9 cellular contexts compared by ENCODE assay signal in the genomic region with DNA sequence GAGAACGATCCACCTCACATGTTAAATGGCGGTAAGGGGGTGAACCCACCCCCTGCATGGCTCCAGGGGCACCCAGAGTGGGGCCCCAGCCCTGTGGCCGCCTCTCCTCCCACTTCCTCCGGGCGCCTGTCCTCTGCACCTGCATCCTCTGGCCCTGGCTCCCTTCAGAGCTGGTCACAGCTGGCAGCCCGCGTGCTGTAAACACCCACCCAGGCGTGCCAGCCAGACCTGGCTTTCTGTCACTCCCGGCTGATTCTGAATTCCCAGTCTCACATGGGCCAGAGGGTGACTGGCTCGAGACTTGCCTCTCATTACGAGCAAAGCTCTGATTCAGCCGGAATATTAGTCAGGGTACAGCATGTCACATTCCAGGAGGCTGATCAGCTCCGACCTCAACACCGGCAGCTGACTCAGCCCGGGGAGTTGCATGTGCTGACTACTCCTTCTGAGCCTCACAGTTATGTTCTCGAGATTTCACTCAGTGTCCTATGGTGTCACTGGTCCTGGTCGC.
DNase-seq lines count a peak whose midpoint lies in the region; ATAC-seq, FAIRE-seq and TF ChIP-seq lines count a peak whose summit lies in the region.
"Had no signal": no experiment of that assay in that cellular context is flagged by ENCODE, and none has a peak within 500 bp of the region (broad histone marks: within the 10 kb centered on the region; RNA-seq: fewer than 3 reads in every experiment).

No MANE protein-coding gene starts in this region.

- TF ChIP-seq CTCF in astrocyte of the spinal cord (IDR thresholded peaks at IDR 0.05; ENCODE audit: low read depth, low read length) (no peak), kidney (IDR thresholded peaks at IDR 0.05; ENCODE audit: borderline replicate concordance, extremely low read depth, insufficient read depth) (no peak)

- intact Hi-C loops in kidney (cut with DNase I): no loop called here

- no peak for ATAC-seq in GM19467 (IDR thresholded peaks at IDR 0.05; ENCODE audit: unreplicated experiment)

- in situ Hi-C loops in astrocyte of the spinal cord (cut with HindIII; ENCODE audit: low sequenced_read_pairs): no loop called here

- peak; percentile 88 for FAIRE-seq in kidney (lab: Jason Lieb, UNC)
- FAIRE-seq: A204.1 had no signal

- DNase-seq in DMS53 (lab: John Stamatoyannopoulos, UW) (peak; percentile 33), DMS53 treated with DMSO at 0.1 percent for 48 hours (lab: John Stamatoyannopoulos, UW; ENCODE audit: unreplicated experiment) (no peak), NCI-H460 (ENCODE audit: extremely low read depth, low read depth) (peak; percentile 71), astrocyte of the spinal cord (ENCODE audit: low read depth, low spot score) (peak; percentile 98), kidney (peak; percentile 95), NCI-H2227 (lab: John Stamatoyannopoulos, UW; ENCODE audit: unreplicated experiment) (no peak)
- DNase-seq in stimulated activated CD4-positive, alpha-beta T cell treated with anti-CD3 and anti-CD28 coated beads, Interleukin-15, amount 100 ng/mL, for 24 hours: peak; percentile 76

- H3K27ac ChIP-seq in kidney (ENCODE audit: low read depth in 2 of 2, low read length in 2 of 2): peak overlapping the region; percentile 98

- no peak overlapping the region for H3K4me3 ChIP-seq in astrocyte of the spinal cord (ENCODE audit: low read depth, low read length)
- H3K4me3 ChIP-seq in kidney (ENCODE audit: low read length in 2 of 2): no peak overlapping the region

- no peaks in the 10 kb centered on the region for H3K36me3 ChIP-seq in kidney (ENCODE audit: control insufficient read depth in 1 of 2, insufficient read depth in 2 of 2, low read length in 2 of 2)

- H3K4me1 ChIP-seq in kidney (ENCODE audit: control insufficient read depth in 1 of 2, insufficient read depth in 1 of 2, low read depth in 1 of 2, low read length in 2 of 2): peaks cover 38 to 42% of the 10 kb centered on the region in 2 donors

- peaks cover 0 to 14% of the 10 kb centered on the region in 2 donors for H3K9me3 ChIP-seq in kidney (ENCODE audit: control insufficient read depth in 1 of 2, low read length in 2 of 2)

- peak overlapping the region; percentile 51 to 83 for H3K9ac ChIP-seq in kidney (ENCODE audit: low read length in 2 of 2)

Comparison
In these comparisons a context has a peak if more than half of its experiments do, and no peak if none do; other contexts are left out.
1. DNase-seq: peak in DMS53 (single experiment), NCI-H460 (single experiment), astrocyte of the spinal cord (single experiment), kidney (single experiment) and stimulated activated CD4-positive, alpha-beta T cell treated with anti-CD3 and anti-CD28 coated beads, Interleukin-15, amount 100 ng/mL, for 24 hours (single experiment); none in DMS53 treated with DMSO at 0.1 percent for 48 hours (single experiment) and NCI-H2227 (single experiment).